ENCODE assay signal across 14 cellular contexts in the genomic region with DNA sequence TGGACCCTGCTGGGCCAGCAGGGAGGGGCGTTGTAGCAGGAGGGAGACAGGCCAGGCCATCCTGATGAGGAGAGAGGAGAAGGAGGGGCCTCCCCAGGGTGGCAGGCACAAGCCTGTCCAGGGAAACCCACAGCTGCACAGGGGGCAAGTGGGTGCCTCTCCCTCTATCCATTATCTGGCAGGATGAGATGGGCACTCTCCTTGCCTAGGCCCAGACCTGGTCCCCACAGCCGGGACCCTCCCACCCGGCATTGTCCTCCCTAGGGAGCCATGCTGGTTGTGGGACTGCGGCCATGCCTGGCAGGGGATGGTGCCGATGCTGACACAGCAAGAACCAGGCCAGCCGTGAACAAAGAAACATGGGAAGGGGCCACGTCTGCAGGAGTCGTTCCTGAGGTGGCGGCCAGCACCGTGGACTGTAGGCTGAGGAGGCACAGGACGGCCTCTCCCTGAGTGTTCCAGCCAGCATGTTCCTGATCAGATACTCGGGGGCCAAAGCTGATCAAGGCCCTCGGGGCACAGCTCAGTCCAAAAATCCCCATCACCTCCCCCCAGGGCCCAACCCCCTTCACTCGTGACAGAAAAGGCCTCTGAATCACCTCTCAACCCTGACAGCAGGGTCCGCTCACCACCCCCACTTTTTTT. TPM values are rescaled to one million over a fixed set of nuclear protein-coding genes. Genes with fewer than 3 reads are reported as not detected.
DNase-seq lines count a peak whose midpoint lies in the region; ATAC-seq and TF ChIP-seq lines count a peak whose summit lies in the region.
"Had no signal": no experiment of that assay in that cellular context is flagged by ENCODE, and none has a peak within 500 bp of the region (broad histone marks: within the 10 kb centered on the region; RNA-seq: fewer than 3 reads in every experiment).

No MANE protein-coding gene starts in this region.

- no peak for DNase-seq in activated naive CD8-positive, alpha-beta T cell treated with anti-CD3 and anti-CD28 coated beads, Interleukin-2, amount 10 ng/mL, durations not matched to agents 7 days and 5 days
- no peak for DNase-seq in GM20000 (ENCODE audit: low spot score)
- DNase-seq in RKO (ENCODE audit: low spot score), result no peak
- DNase-seq: activated naive CD4-positive, alpha-beta T cell treated with anti-CD3 and anti-CD28 coated beads, Interleukin-2, amount 10 ng/mL, durations not matched to agents 7 days and 5 days; AML-193; NCI-H1436 treated with DMSO at 0.1 percent for 48 hours; NCI-H446; stimulated activated CD4-positive, alpha-beta T cell treated with anti-CD3 and anti-CD28 coated beads, Interleukin-12 subunit alpha, Interleukin-12 subunit beta, amount 100 ng/mL, for 4 hours had no signal

- H3K36me3 Mint-ChIP-seq in activated naive CD8-positive, alpha-beta T cell treated with anti-CD3 and anti-CD28 coated beads, Interleukin-2, amount 10 ng/mL, durations not matched to agents 7 days and 5 days, result no peaks in the 10 kb centered on the region
- no peaks in the 10 kb centered on the region for H3K36me3 Mint-ChIP-seq in nephron (ENCODE audit: low read depth)
- H3K36me3 Mint-ChIP-seq: activated naive CD4-positive, alpha-beta T cell treated with anti-CD3 and anti-CD28 coated beads, Interleukin-2, amount 10 ng/mL, durations not matched to agents 7 days and 5 days had no signal

- H3K4me2 ChIP-seq in BLaER1 treated with 17β-estradiol and CSF1 and Interleukin-3, amounts not matched to agents 10 nM and 100 nM, result peak overlapping the region; percentile 59 to 83 (median 75); a peak in 21 of 22 replicates

- peak overlapping the region in 5 of 11 experiments; percentile 18 to 60 (median 47); a peak in 9 of 22 replicates for H3K9ac ChIP-seq in BLaER1 treated with 17β-estradiol and CSF1 and Interleukin-3, amounts not matched to agents 10 nM and 100 nM

- H3K4me1 ChIP-seq in BLaER1 treated with 17β-estradiol and CSF1 and Interleukin-3, amounts not matched to agents 10 nM and 100 nM, result peaks cover 51 to 96% (median 84%) of the 10 kb centered on the region in 10 experiments
- no peaks in the 10 kb centered on the region for H3K4me1 ChIP-seq in HEK293 (ENCODE audit: control insufficient read depth, insufficient read depth, low read length)

- no peaks in the 10 kb centered on the region for H3K27me3 Mint-ChIP-seq in activated naive CD8-positive, alpha-beta T cell treated with anti-CD3 and anti-CD28 coated beads, Interleukin-2, amount 10 ng/mL, durations not matched to agents 7 days and 5 days
- peaks cover 8% of the 10 kb centered on the region for H3K27me3 Mint-ChIP-seq in nephron (ENCODE audit: low read depth)
- H3K27me3 Mint-ChIP-seq: activated naive CD4-positive, alpha-beta T cell treated with anti-CD3 and anti-CD28 coated beads, Interleukin-2, amount 10 ng/mL, durations not matched to agents 7 days and 5 days had no signal

- H3K36me3 ChIP-seq in BLaER1 treated with 17β-estradiol and CSF1 and Interleukin-3, amounts not matched to agents 10 nM and 100 nM, result no peaks in the 10 kb centered on the region
- no peaks in the 10 kb centered on the region for H3K36me3 ChIP-seq in HEK293 (ENCODE audit: control insufficient read depth in 2 of 2, insufficient read depth in 1 of 2, low read length in 2 of 2)

- H3K27ac Mint-ChIP-seq in activated naive CD8-positive, alpha-beta T cell treated with anti-CD3 and anti-CD28 coated beads, Interleukin-2, amount 10 ng/mL, durations not matched to agents 7 days and 5 days, result peak overlapping the region; percentile 78
- peak overlapping the region in 2 of 3 experiments; percentile 81 to 83 for H3K27ac Mint-ChIP-seq in nephron

- no peaks in the 10 kb centered on the region for H3K27me3 ChIP-seq in BLaER1 treated with 17β-estradiol and CSF1 and Interleukin-3, amounts not matched to agents 10 nM and 100 nM

- CTCF ChIA-PET in HEK293 (lab: Yijun Ruan, JAX), result interaction anchor here (3.4 to 25.1 kb wide), 2 partner anchors 14 to 53 kb away, joined by 16 to 768 read pairs; partner anchors contain the start of gene SEMA7A

- POLR2A ChIA-PET in HEK293 (lab: Yijun Ruan, JAX), result no interaction called here
- POLR2A ChIA-PET in activated naive CD8-positive, alpha-beta T cell treated with anti-CD3 and anti-CD28 coated beads, Interleukin-2, amount 10 ng/mL, durations not matched to agents 7 days and 5 days (lab: Charles Lee), result interaction anchor here (0.6 to 5.3 kb wide), 5 partner anchors 9 to 154 kb away, joined by 3 to 109 read pairs (median 13); partner anchors contain the start of gene ARID3B

- TF ChIP-seq CTCF in HEK293 (tag by site-specific recombination; IDR thresholded peaks at IDR 0.05) (no peak), nephron (IDR thresholded peaks at IDR 0.05; ENCODE audit: unreplicated experiment in 3 of 3) (no peak), GM20000 (IDR thresholded peaks at IDR 0.05; ENCODE audit: extremely low read depth, missing control alignments) (no peak)

- no peaks in the 10 kb centered on the region for H3K9me3 ChIP-seq in BLaER1 treated with 17β-estradiol and CSF1 and Interleukin-3, amounts not matched to agents 10 nM and 100 nM (replicated peaks in 1 of 11)
- H3K9me3 ChIP-seq in HEK293 (ENCODE audit: control insufficient read depth, insufficient read depth, low read depth, low read length), result no peaks in the 10 kb centered on the region

- no peak for ATAC-seq in activated naive CD8-positive, alpha-beta T cell treated with anti-CD3 and anti-CD28 coated beads, Interleukin-2, amount 10 ng/mL, durations not matched to agents 7 days and 5 days (ENCODE audit: low read depth)
- no peak for ATAC-seq in esophagus mucosa
- ATAC-seq: SK-N-SH treated with all-trans-retinoic acid at 6 μM for 48 hours had no signal

- H3K4me3 ChIP-seq in BLaER1 treated with 17β-estradiol and CSF1 and Interleukin-3, amounts not matched to agents 10 nM and 100 nM, result no peak overlapping the region
- H3K4me3 ChIP-seq in HEK293 (ENCODE audit: low read depth, low read length), result no peak overlapping the region

- H4K20me1 ChIP-seq in BLaER1 treated with 17β-estradiol and CSF1 and Interleukin-3, amounts not matched to agents 10 nM and 100 nM, result no peaks in the 10 kb centered on the region; a peak in 1 of 22 replicates

- peak overlapping the region in 7 of 11 experiments; percentile 2 to 68 (median 36); a peak in 10 of 22 replicates for H3K27ac ChIP-seq in BLaER1 treated with 17β-estradiol and CSF1 and Interleukin-3, amounts not matched to agents 10 nM and 100 nM
- no peak overlapping the region for H3K27ac ChIP-seq in HEK293 (ENCODE audit: extremely low read depth, low read depth, low read length)
- H3K27ac ChIP-seq: HL-60 had no signal

- H3K4me1 Mint-ChIP-seq in activated naive CD8-positive, alpha-beta T cell treated with anti-CD3 and anti-CD28 coated beads, Interleukin-2, amount 10 ng/mL, durations not matched to agents 7 days and 5 days, result peaks cover 55% of the 10 kb centered on the region
- peaks cover 51% of the 10 kb centered on the region for H3K4me1 Mint-ChIP-seq in nephron

- H3K9me3 Mint-ChIP-seq in activated naive CD8-positive, alpha-beta T cell treated with anti-CD3 and anti-CD28 coated beads, Interleukin-2, amount 10 ng/mL, durations not matched to agents 7 days and 5 days, result no peaks in the 10 kb centered on the region
- no peaks in the 10 kb centered on the region for H3K9me3 Mint-ChIP-seq in nephron
- H3K9me3 Mint-ChIP-seq: activated naive CD4-positive, alpha-beta T cell treated with anti-CD3 and anti-CD28 coated beads, Interleukin-2, amount 10 ng/mL, durations not matched to agents 7 days and 5 days had no signal

- no peak overlapping the region for H3K4me3 Mint-ChIP-seq in activated naive CD8-positive, alpha-beta T cell treated with anti-CD3 and anti-CD28 coated beads, Interleukin-2, amount 10 ng/mL, durations not matched to agents 7 days and 5 days
- H3K4me3 Mint-ChIP-seq in nephron, result no peak overlapping the region
- H3K4me3 Mint-ChIP-seq: activated naive CD4-positive, alpha-beta T cell treated with anti-CD3 and anti-CD28 coated beads, Interleukin-2, amount 10 ng/mL, durations not matched to agents 7 days and 5 days had no signal

TF ChIP-seq in HEK293, 187 proteins besides CTCF, POLR2A, EP300 and RAD21 (continues in another document):
- TF ChIP-seq, protein P1, sequence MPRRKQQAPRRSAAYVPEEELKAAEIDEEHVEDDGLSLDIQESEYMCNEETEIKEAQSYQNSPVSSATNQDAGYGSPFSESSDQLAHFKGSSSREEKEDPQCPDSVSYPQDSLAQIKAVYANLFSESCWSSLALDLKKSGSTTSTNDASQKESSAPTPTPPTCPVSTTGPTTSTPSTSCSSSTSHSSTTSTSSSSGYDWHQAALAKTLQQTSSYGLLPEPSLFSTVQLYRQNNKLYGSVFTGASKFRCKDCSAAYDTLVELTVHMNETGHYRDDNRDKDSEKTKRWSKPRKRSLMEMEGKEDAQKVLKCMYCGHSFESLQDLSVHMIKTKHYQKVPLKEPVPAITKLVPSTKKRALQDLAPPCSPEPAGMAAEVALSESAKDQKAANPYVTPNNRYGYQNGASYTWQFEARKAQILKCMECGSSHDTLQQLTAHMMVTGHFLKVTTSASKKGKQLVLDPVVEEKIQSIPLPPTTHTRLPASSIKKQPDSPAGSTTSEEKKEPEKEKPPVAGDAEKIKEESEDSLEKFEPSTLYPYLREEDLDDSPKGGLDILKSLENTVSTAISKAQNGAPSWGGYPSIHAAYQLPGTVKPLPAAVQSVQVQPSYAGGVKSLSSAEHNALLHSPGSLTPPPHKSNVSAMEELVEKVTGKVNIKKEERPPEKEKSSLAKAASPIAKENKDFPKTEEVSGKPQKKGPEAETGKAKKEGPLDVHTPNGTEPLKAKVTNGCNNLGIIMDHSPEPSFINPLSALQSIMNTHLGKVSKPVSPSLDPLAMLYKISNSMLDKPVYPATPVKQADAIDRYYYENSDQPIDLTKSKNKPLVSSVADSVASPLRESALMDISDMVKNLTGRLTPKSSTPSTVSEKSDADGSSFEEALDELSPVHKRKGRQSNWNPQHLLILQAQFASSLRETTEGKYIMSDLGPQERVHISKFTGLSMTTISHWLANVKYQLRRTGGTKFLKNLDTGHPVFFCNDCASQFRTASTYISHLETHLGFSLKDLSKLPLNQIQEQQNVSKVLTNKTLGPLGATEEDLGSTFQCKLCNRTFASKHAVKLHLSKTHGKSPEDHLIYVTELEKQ (tag by site-specific recombination; IDR thresholded peaks at IDR 0.05; ENCODE audit: borderline replicate concordance), result no peak
- TF ChIP-seq ZNF776 (tag by site-specific recombination; IDR thresholded peaks at IDR 0.05; ENCODE audit: borderline replicate concordance) (no peak), ZBTB48 (tag by site-specific recombination; IDR thresholded peaks at IDR 0.05) (no peak), ZNF175 (tag by site-specific recombination; IDR thresholded peaks at IDR 0.05) (no peak), ZNF830 (tag by site-specific recombination; IDR thresholded peaks at IDR 0.05; ENCODE audit: low read depth) (no peak), ZNF221 (tag by site-specific recombination; IDR thresholded peaks at IDR 0.05; ENCODE audit: borderline replicate concordance) (no peak), GLIS2 (tag by site-specific recombination; IDR thresholded peaks at IDR 0.05) (peak; percentile 55)

RNA-seq across cellular contexts. Expression of gene CYP11A1, which starts 19.2 kb away (rescaled TPM):
- not detected for total RNA-seq in activated naive CD8-positive, alpha-beta T cell treated with anti-CD3 and anti-CD28 coated beads, Interleukin-2, amount 10 ng/mL, durations not matched to agents 7 days and 5 days
- total RNA-seq in esophagus mucosa, result 3.2 TPM

RNA-seq across cellular contexts. Expression of gene SEMA7A, which starts 47.1 kb away (rescaled TPM):
- 10 to 100 TPM; 15.2 to 15.8 TPM for total RNA-seq in activated naive CD8-positive, alpha-beta T cell treated with anti-CD3 and anti-CD28 coated beads, Interleukin-2, amount 10 ng/mL, durations not matched to agents 7 days and 5 days
- total RNA-seq in esophagus mucosa, result 4.0 TPM
